ENCODE assay signal across 1 cellular context in the genomic region with DNA sequence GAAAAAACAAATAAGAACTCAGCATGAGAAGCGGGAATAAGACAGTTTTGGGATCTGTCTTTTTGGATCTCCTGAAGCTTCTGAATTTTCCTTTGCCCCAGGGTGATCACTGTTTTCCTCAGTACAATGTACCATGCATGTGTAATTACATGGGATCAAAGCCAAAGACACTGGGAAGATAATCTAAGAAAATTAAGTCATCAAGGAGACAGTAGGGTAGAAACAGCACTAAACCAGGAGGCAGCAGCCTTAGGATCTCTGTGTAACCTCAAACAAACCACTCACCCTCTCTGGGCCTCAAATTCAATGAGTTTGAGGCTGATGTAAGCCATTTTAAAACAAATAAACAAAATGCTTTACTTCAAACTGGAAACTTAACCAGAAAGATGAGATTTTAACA.
TF ChIP-seq lines count a peak whose summit lies in the region.

No MANE protein-coding gene starts in this region.

TF ChIP-seq in IMR-90, 13 proteins besides CTCF, POLR2A, EP300 and RAD21:
- TF ChIP-seq FOS (IDR thresholded peaks at IDR 0.05; ENCODE audit: low read depth, low read length) (no peak), MAZ (IDR thresholded peaks at IDR 0.05; ENCODE audit: borderline replicate concordance, low read depth, low read length) (no peak), MAFK (IDR thresholded peaks at IDR 0.05; ENCODE audit: low read depth, low read length) (no peak), MXI1 (IDR thresholded peaks at IDR 0.05; ENCODE audit: borderline replicate concordance, low read depth, low read length) (no peak), BHLHE40 (IDR thresholded peaks at IDR 0.05; ENCODE audit: low read depth, low read length) (no peak), RCOR1 (IDR thresholded peaks at IDR 0.05; ENCODE audit: insufficient replicate concordance, low read length) (no peak), USF2 (IDR thresholded peaks at IDR 0.05; ENCODE audit: low read depth, low read length) (no peak), CEBPB (IDR thresholded peaks at IDR 0.05; ENCODE audit: low read depth, low read length) (no peak), RFX5 (IDR thresholded peaks at IDR 0.05; ENCODE audit: low read depth, low read length) (no peak), CHD1 (IDR thresholded peaks at IDR 0.05; ENCODE audit: low read depth, low read length) (no peak), ELK1 (IDR thresholded peaks at IDR 0.05; ENCODE audit: borderline replicate concordance, low read depth, low read length) (no peak), NFE2L2 (IDR thresholded peaks at IDR 0.05; ENCODE audit: low read depth, low read length) (no peak), SMC3 (IDR thresholded peaks at IDR 0.05; ENCODE audit: low read depth, low read length) (no peak)
